Comparison of ENCODE assay signal across 9 cellular contexts in genomic region chr9:21031818-21032203, GRCh38. TPM values are rescaled to one million over a fixed set of nuclear protein-coding genes. Genes with fewer than 3 reads are reported as not detected.
A peak's percentile ranks its signal among the peaks of the same experiment; 100 is the strongest.
DNase-seq lines count a peak whose midpoint lies in the region; ATAC-seq and TF ChIP-seq lines count a peak whose summit lies in the region.
"Had no signal": no experiment of that assay in that cellular context is flagged by ENCODE, and none has a peak within 500 bp of the region (broad histone marks: within the 10 kb centered on the region; RNA-seq: fewer than 3 reads in every experiment).

No MANE protein-coding gene starts in this region.

- H3K27ac ChIP-seq in CD4-positive, CD25-positive, alpha-beta regulatory T cell (ENCODE audit: insufficient read depth, low read length, poor library complexity, severe bottlenecking), result peak overlapping the region; percentile 78
- no peak overlapping the region for H3K27ac ChIP-seq in PC-9
- H3K27ac ChIP-seq in fibroblast of lung (ENCODE audit: insufficient read depth, low read length), result no peak overlapping the region
- H3K27ac ChIP-seq in parathyroid adenoma, result peak overlapping the region; percentile 67

- H2AFZ ChIP-seq in PC-9 (peak overlapping the region; percentile 75), fibroblast of lung (ENCODE audit: low read length) (peak overlapping the region; percentile 83), parathyroid adenoma (peak overlapping the region; percentile 83)

- H3K9ac ChIP-seq in fibroblast of lung (ENCODE audit: insufficient read depth, low read length) (no peak overlapping the region), parathyroid adenoma (no peak overlapping the region)

- peaks cover 15 to 26% (median 21%) of the 10 kb centered on the region in 4 donors for H3K4me1 Mint-ChIP-seq in CD4-positive, CD25-positive, alpha-beta regulatory T cell

- no TSS peak for BruUV-seq in PC-9 (replicated peaks; lab: Mats Ljungman, UMichigan)

- no peaks in the 10 kb centered on the region for H4K20me1 ChIP-seq in PC-9 (ENCODE audit: insufficient read depth)
- H4K20me1 ChIP-seq in fibroblast of lung (ENCODE audit: control insufficient read depth, extremely low read depth, insufficient read depth, low read length), result no peaks in the 10 kb centered on the region

- POLR2A ChIA-PET in PC-9 (lab: Charles Lee; ENCODE audit: unreplicated experiment), result no interaction called here

- peak overlapping the region; percentile 70 for H3K4me3 ChIP-seq in CD4-positive, CD25-positive, alpha-beta regulatory T cell (ENCODE audit: low read depth, low read length)
- H3K4me3 ChIP-seq in PC-9, result peak overlapping the region; percentile 52; the same call in 1 of the 2 replicates
- peak overlapping the region; percentile 56 to 67 (median 60) for H3K4me3 ChIP-seq in fibroblast of lung (replicated peaks in 1 of 4; ENCODE audit: control extremely low read depth in 1 of 4, insufficient read depth in 1 of 4, low read depth in 3 of 4, low read length in 4 of 4)
- peak overlapping the region; percentile 41 for H3K4me3 ChIP-seq in parathyroid adenoma (ENCODE audit: low read depth, low read length)

- peaks cover 12% of the 10 kb centered on the region for H3K36me3 Mint-ChIP-seq in CD4-positive, CD25-positive, alpha-beta regulatory T cell
- H3K36me3 Mint-ChIP-seq: activated naive CD4-positive, alpha-beta T cell treated with anti-CD3 and anti-CD28 coated beads, Interleukin-2, amount 50 U/mL, for 72 hours had no signal

- peaks cover 4% of the 10 kb centered on the region for H3K27me3 Mint-ChIP-seq in CD4-positive, CD25-positive, alpha-beta regulatory T cell

- peaks cover 0 to 2% (median 0%) of the 10 kb centered on the region in 7 donors for H3K9me3 Mint-ChIP-seq in CD4-positive, CD25-positive, alpha-beta regulatory T cell
- H3K9me3 Mint-ChIP-seq: activated naive CD4-positive, alpha-beta T cell treated with anti-CD3 and anti-CD28 coated beads, Interleukin-2, amount 50 U/mL, for 72 hours had no signal

- no peak for DNase-seq in CD4-positive, CD25-positive, alpha-beta regulatory T cell
- DNase-seq in PC-9 (no peak), fibroblast of lung (ENCODE audit: low read depth in 2 of 2) (no peak), NCI-H69 (lab: John Stamatoyannopoulos, UW) (no peak), A172 (ENCODE audit: low spot score) (no peak), NCI-H1105 treated with DMSO at 0.1 percent for 48 hours (lab: John Stamatoyannopoulos, UW) (no peak)

- no peaks in the 10 kb centered on the region for H3K27me3 ChIP-seq in CD4-positive, CD25-positive, alpha-beta regulatory T cell (ENCODE audit: control insufficient read depth, insufficient read depth, low read length)
- H3K27me3 ChIP-seq in PC-9 (ENCODE audit: insufficient read depth, low read depth) (no peaks in the 10 kb centered on the region), fibroblast of lung (ENCODE audit: control insufficient read depth, insufficient read depth, low read length) (no peaks in the 10 kb centered on the region), parathyroid adenoma (ENCODE audit: control insufficient read depth, insufficient read depth, low read length) (no peaks in the 10 kb centered on the region)

- H3K27ac Mint-ChIP-seq in CD4-positive, CD25-positive, alpha-beta regulatory T cell, result peak overlapping the region in 2 of 3 donors; percentile 75 to 84

- peaks cover 12% of the 10 kb centered on the region for H3K36me3 ChIP-seq in CD4-positive, CD25-positive, alpha-beta regulatory T cell (ENCODE audit: control insufficient read depth, insufficient read depth, low read length)
- H3K36me3 ChIP-seq in PC-9 (ENCODE audit: low read depth) (no peaks in the 10 kb centered on the region), fibroblast of lung (ENCODE audit: control insufficient read depth, insufficient read depth, low read length) (no peaks in the 10 kb centered on the region), parathyroid adenoma (ENCODE audit: control insufficient read depth, insufficient read depth, low read length) (no peaks in the 10 kb centered on the region)

- H3K79me2 ChIP-seq in PC-9 (ENCODE audit: low read depth) (no peaks in the 10 kb centered on the region), fibroblast of lung (ENCODE audit: control insufficient read depth, insufficient read depth, low read length) (no peaks in the 10 kb centered on the region), parathyroid adenoma (no peaks in the 10 kb centered on the region)

- CTCF ChIA-PET in PC-9 (lab: Charles Lee), result no interaction called here

- peak overlapping the region; percentile 72 for H3K4me2 ChIP-seq in PC-9
- peak overlapping the region; percentile 67 for H3K4me2 ChIP-seq in fibroblast of lung (ENCODE audit: extremely low read depth, insufficient read depth, low read length)
- H3K4me2 ChIP-seq in parathyroid adenoma (ENCODE audit: low read length), result peak overlapping the region; percentile 56

- no peaks in the 10 kb centered on the region for H3K9me3 ChIP-seq in CD4-positive, CD25-positive, alpha-beta regulatory T cell (ENCODE audit: control insufficient read depth in 2 of 2, low read length in 2 of 2)
- H3K9me3 ChIP-seq in PC-9 (ENCODE audit: insufficient read depth, low read depth) (no peaks in the 10 kb centered on the region), fibroblast of lung (ENCODE audit: control insufficient read depth, insufficient read depth, low read depth, low read length) (no peaks in the 10 kb centered on the region), parathyroid adenoma (ENCODE audit: control insufficient read depth, low read length) (no peaks in the 10 kb centered on the region)

- peaks cover 46% of the 10 kb centered on the region for H3K4me1 ChIP-seq in CD4-positive, CD25-positive, alpha-beta regulatory T cell (ENCODE audit: control insufficient read depth, insufficient read depth, low read length, poor library complexity, severe bottlenecking)
- H3K4me1 ChIP-seq in PC-9 (replicated peaks; ENCODE audit: insufficient read depth) (0 out of 2 replicates have a peak, but pooled peaks cover 3% of the 10 kb centered on the region), fibroblast of lung (ENCODE audit: control insufficient read depth, extremely low read depth, insufficient read depth, low read length) (peaks cover 9% of the 10 kb centered on the region), parathyroid adenoma (no peaks in the 10 kb centered on the region)

- no peaks in the 10 kb centered on the region for H3F3A ChIP-seq in PC-9 (ENCODE audit: insufficient read depth, low read depth)

- ATAC-seq in CD4-positive, CD25-positive, alpha-beta regulatory T cell (ENCODE audit: low read depth in 2 of 2), result no peak
- ATAC-seq in HG03432 (IDR thresholded peaks at IDR 0.05; ENCODE audit: unreplicated experiment), result no peak

- H3K4me3 Mint-ChIP-seq in CD4-positive, CD25-positive, alpha-beta regulatory T cell, result peak overlapping the region in 3 of 4 donors; percentile 83 to 86 (median 85)

- intact Hi-C loops in PC-9 (cut with micrococcal nuclease; ENCODE audit: unreplicated experiment), result no loop called here

- TF ChIP-seq CTCF in PC-9 (conservative IDR thresholded peaks at IDR 0.05) (no peak), fibroblast of lung (conservative IDR thresholded peaks at IDR 0.05 in 1 of 2, IDR thresholded peaks at IDR 0.05 in 1 of 2; ENCODE audit: low read depth in 1 of 2, low read length in 2 of 2) (no peak), parathyroid adenoma (IDR thresholded peaks at IDR 0.05) (no peak)

- no peaks in the 10 kb centered on the region for H3K9me2 ChIP-seq in PC-9 (ENCODE audit: insufficient read depth)

RNA-seq across cellular contexts. Expression of gene HACD4, which starts 0.4 kb away (rescaled TPM):
- 12.0 TPM for total RNA-seq in CD4-positive, CD25-positive, alpha-beta regulatory T cell
- polyA plus RNA-seq in CD4-positive, CD25-positive, alpha-beta regulatory T cell, result 10 to 100 TPM in 1 of 4 donors, 1 to 10 TPM in 3; 8.2 to 11.9 (median 9.4) TPM
- 2.4 and 4.5 TPM in 2 replicates for total RNA-seq in PC-9 (2021)
- total RNA-seq in fibroblast of lung, result 12.3 and 24.9 TPM in 2 replicates
- 11.4 and 27.1 TPM in 2 replicates for polyA plus RNA-seq in fibroblast of lung
- 5.6 and 12.4 TPM in 2 replicates for polyA plus RNA-seq in fibroblast of lung (2012)
- 2.6 and 5.5 TPM in 2 replicates for polyA minus RNA-seq in fibroblast of lung (ENCODE audit: low replicate concordance)
- not detected in 2 replicates for total RNA-seq in A172 (2014; rRNA removed; shearing (Covaris generic))

RNA-seq across cellular contexts. Expression of gene IFNB1, which starts 45.9 kb away (rescaled TPM):
- total RNA-seq in CD4-positive, CD25-positive, alpha-beta regulatory T cell, result not detected
- polyA plus RNA-seq in CD4-positive, CD25-positive, alpha-beta regulatory T cell, result not detected
- total RNA-seq in PC-9 (2021) (not detected in 2 replicates), fibroblast of lung (under 0.01 and 0.17 TPM in 2 replicates)
- polyA plus RNA-seq in fibroblast of lung, result not detected in 2 replicates
- not detected in 2 replicates for polyA plus RNA-seq in fibroblast of lung (2012)
- not detected in 2 replicates for polyA minus RNA-seq in fibroblast of lung (ENCODE audit: low replicate concordance)
- total RNA-seq in A172 (2014; rRNA removed; shearing (Covaris generic)), result not detected in 2 replicates

Comparison
In these comparisons a context has a peak if more than half of its experiments do, and no peak if none do; other contexts are left out.
1. H3K27ac ChIP-seq: peak in CD4-positive, CD25-positive, alpha-beta regulatory T cell (single experiment) and parathyroid adenoma (single experiment); none in PC-9 (single experiment) and fibroblast of lung (single experiment).
2. Peak in every context shown above with its lines, with median percentiles within 50 percentile points of each other: H3K4me3 ChIP-seq, H2AFZ ChIP-seq and H3K4me2 ChIP-seq.